In genomic region chr11:43072911-43073310, GRCh38 we compare ENCODE assay signal across 29 cellular contexts.
"Had no signal": no experiment of that assay in that cellular context is flagged by ENCODE, and none has a peak within 500 bp of the region (broad histone marks: within the 10 kb centered on the region; RNA-seq: fewer than 3 reads in every experiment).

No MANE protein-coding gene starts in this region.

- H3K27me3 Mint-ChIP-seq: memory B cell; natural killer cell treated with Interleukin-12 subunit alpha and Interleukin-12 subunit beta and Interleukin-15 and Interleukin-18, amount 100 ng/mL, for 72 hours had no signal

- H3K9me3 ChIP-seq: gastrocnemius medialis, mucosa of descending colon, neutrophil, prostate gland, right atrium auricular region, stomach, thyroid gland, vagina had no signal

- H3K27ac ChIP-seq: dorsolateral prefrontal cortex, epithelial cell of prostate, gastrocnemius medialis, neutrophil, parathyroid adenoma, prostate gland, right atrium auricular region, sigmoid colon, stomach, thyroid gland, vagina had no signal

- H3K4me1 Mint-ChIP-seq: memory B cell; naive B cell; stimulated activated effector memory CD8-positive, alpha-beta T cell treated with anti-CD3 and anti-CD28 coated beads, Interleukin-12 subunit alpha, Interleukin-12 subunit beta, amount 100 ng/mL, for 72 hours had no signal

- DNase-seq: dorsolateral prefrontal cortex; effector CD4-positive, alpha-beta T cell; foreskin fibroblast; gastrocnemius medialis; head of caudate nucleus; kidney; mucosa of descending colon; naive B cell; sigmoid colon; stimulated activated CD4-positive, alpha-beta T cell treated with anti-CD3 and anti-CD28 coated beads, Interleukin-2, amount 100 ng/mL, for 24 hours; stimulated activated CD4-positive, alpha-beta T cell treated with anti-CD3 and anti-CD28 coated beads, Interleukin-4, amount 100 ng/mL, for 24 hours; stimulated activated naive CD4-positive, alpha-beta T cell treated with Interleukin-2 at 50 U/mL for 16 hours; stomach; thyroid gland; trophoblast cell had no signal

- H3K27me3 ChIP-seq: dorsolateral prefrontal cortex, gastrocnemius medialis, neutrophil, right atrium auricular region, sigmoid colon, stomach, thyroid gland, vagina had no signal

- H3K36me3 ChIP-seq: gastrocnemius medialis, neutrophil, prostate gland, right atrium auricular region, sigmoid colon, stomach, thyroid gland, vagina had no signal

- H3K4me1 ChIP-seq: gastrocnemius medialis, parathyroid adenoma, prostate gland, right atrium auricular region, sigmoid colon, stomach, thyroid gland, vagina had no signal

- H3K27ac Mint-ChIP-seq: memory B cell; mesothelial cell of epicardium; naive B cell; natural killer cell treated with Interleukin-12 subunit alpha and Interleukin-12 subunit beta and Interleukin-15 and Interleukin-18, amount 100 ng/mL, for 72 hours; stimulated activated effector memory CD8-positive, alpha-beta T cell treated with anti-CD3 and anti-CD28 coated beads, Interleukin-12 subunit alpha, Interleukin-12 subunit beta, amount 100 ng/mL, for 72 hours had no signal

- H3K4me3 ChIP-seq: dorsolateral prefrontal cortex, gastrocnemius medialis, lung, mucosa of descending colon, prostate gland, right atrium auricular region, sigmoid colon, stomach, thyroid gland, vagina had no signal

- H3K36me3 Mint-ChIP-seq: memory B cell; mesothelial cell of epicardium; naive B cell; natural killer cell treated with Interleukin-12 subunit alpha and Interleukin-12 subunit beta and Interleukin-15 and Interleukin-18, amount 100 ng/mL, for 72 hours; stimulated activated effector memory CD8-positive, alpha-beta T cell treated with anti-CD3 and anti-CD28 coated beads, Interleukin-12 subunit alpha, Interleukin-12 subunit beta, amount 100 ng/mL, for 72 hours had no signal

- H3K4me3 Mint-ChIP-seq: memory B cell; mesothelial cell of epicardium; naive B cell; natural killer cell treated with Interleukin-12 subunit alpha and Interleukin-12 subunit beta and Interleukin-15 and Interleukin-18, amount 100 ng/mL, for 72 hours; neural crest cell; stimulated activated effector memory CD8-positive, alpha-beta T cell treated with anti-CD3 and anti-CD28 coated beads, Interleukin-12 subunit alpha, Interleukin-12 subunit beta, amount 100 ng/mL, for 72 hours had no signal

- ATAC-seq: esophagus mucosa; gastrocnemius medialis; left lobe of liver; mucosa of descending colon; natural killer cell treated with Interleukin-12 subunit alpha and Interleukin-12 subunit beta and Interleukin-15 and Interleukin-18, amount 100 ng/mL, for 72 hours; stimulated activated effector memory CD8-positive, alpha-beta T cell treated with anti-CD3 and anti-CD28 coated beads, Interleukin-12 subunit alpha, Interleukin-12 subunit beta, amount 100 ng/mL, for 72 hours had no signal

- H3K9ac ChIP-seq: parathyroid adenoma had no signal
